8 cellular contexts compared by ENCODE assay signal in genomic region chr10:124530215-124530665, GRCh38.
DNase-seq lines count a peak whose midpoint lies in the region; ATAC-seq, FAIRE-seq and TF ChIP-seq lines count a peak whose summit lies in the region.

No MANE protein-coding gene starts in this region.

- no peaks in the 10 kb centered on the region for H3K27me3 Mint-ChIP-seq in activated T-helper 17 cell treated with anti-CD3 and anti-CD28 coated beads, Interleukin-2, amount 50 U/mL, for 72 hours

- DNase-seq in DMS79 (lab: John Stamatoyannopoulos, UW): peak; percentile 15
- peak; percentile 79 for DNase-seq in HTR-8/SVneo (ENCODE audit: insufficient read length, low spot score)
- DNase-seq in RPMI7951 (ENCODE audit: low read depth): peak; percentile 64
- DNase-seq in fibroblast of the aortic adventitia (ENCODE audit: low read depth): peak; percentile 76
- DNase-seq in nucleus accumbens (lab: John Stamatoyannopoulos, UW): peak in 55 of 56 donors; percentile 15 to 92 (median 69)
- peak; percentile 87 for DNase-seq in superior temporal gyrus (ENCODE audit: extremely low spot score)

- H3K4me1 Mint-ChIP-seq in activated T-helper 17 cell treated with anti-CD3 and anti-CD28 coated beads, Interleukin-2, amount 50 U/mL, for 72 hours: peaks cover 5% of the 10 kb centered on the region

- TF ChIP-seq CTCF in fibroblast of the aortic adventitia (IDR thresholded peaks at IDR 0.05; ENCODE audit: insufficient read depth, low read length): peak; percentile 96

- no peaks in the 10 kb centered on the region for H3K36me3 Mint-ChIP-seq in activated T-helper 17 cell treated with anti-CD3 and anti-CD28 coated beads, Interleukin-2, amount 50 U/mL, for 72 hours (ENCODE audit: low read depth)

- no peaks in the 10 kb centered on the region for H3K9me3 Mint-ChIP-seq in activated T-helper 17 cell treated with anti-CD3 and anti-CD28 coated beads, Interleukin-2, amount 50 U/mL, for 72 hours

- no peak for FAIRE-seq in HTR-8/SVneo (lab: Jason Lieb, UNC)

- peak overlapping the region; percentile 48 for H3K27ac Mint-ChIP-seq in activated T-helper 17 cell treated with anti-CD3 and anti-CD28 coated beads, Interleukin-2, amount 50 U/mL, for 72 hours

- no peak overlapping the region for H3K4me3 Mint-ChIP-seq in activated T-helper 17 cell treated with anti-CD3 and anti-CD28 coated beads, Interleukin-2, amount 50 U/mL, for 72 hours

- ATAC-seq in GM21447 (IDR thresholded peaks at IDR 0.05; ENCODE audit: unreplicated experiment): peak; percentile 90
- ATAC-seq in activated T-helper 17 cell treated with anti-CD3 and anti-CD28 coated beads, Interleukin-2, amount 50 U/mL, for 72 hours (replicated peaks): peak; percentile 97

- no peak overlapping the region for H3K4me3 ChIP-seq in fibroblast of the aortic adventitia (ENCODE audit: low read depth, low read length)

Comparison
In these comparisons a context has a peak if more than half of its experiments do, and no peak if none do; other contexts are left out.
1. DNase-seq: peak in every context shown above with its lines; median percentile 87 in superior temporal gyrus; 79 in HTR-8/SVneo; 76 in fibroblast of the aortic adventitia; 69 in nucleus accumbens; 64 in RPMI7951; 15 in DMS79.